ENCODE assay signal across 1 cellular context in genomic region chr22:27624705-27625104, GRCh38.
TF ChIP-seq lines count a peak whose summit lies in the region.

No MANE protein-coding gene starts in this region.

TF ChIP-seq in SK-N-SH treated with all-trans-retinoic acid at 6 μM for 48 hours, 23 proteins besides CTCF, POLR2A, EP300 and RAD21 (continued from another document):
- TF ChIP-seq POU6F1 (CRISPR knock-in tag; IDR thresholded peaks at IDR 0.05; ENCODE audit: borderline replicate concordance, low read depth) (no peak), BACH2 (CRISPR knock-in tag; IDR thresholded peaks at IDR 0.05; ENCODE audit: borderline replicate concordance) (no peak), TSHZ2 (CRISPR knock-in tag; IDR thresholded peaks at IDR 0.05) (no peak), TOX (CRISPR knock-in tag; IDR thresholded peaks at IDR 0.05; ENCODE audit: borderline replicate concordance) (no peak), ISL1 (CRISPR knock-in tag; IDR thresholded peaks at IDR 0.05) (no peak), ZFP3 (CRISPR knock-in tag; IDR thresholded peaks at IDR 0.05) (no peak)
